In genomic region chr12:11547271-11547646, GRCh38 we compare ENCODE assay signal across 8 cellular contexts.
DNase-seq lines count a peak whose midpoint lies in the region; ATAC-seq and TF ChIP-seq lines count a peak whose summit lies in the region.
"Not testable (repeated sequence)": the region's sequence is repeated elsewhere in the genome, so short reads cannot be mapped to it uniquely, and the experiment has no call there.

No MANE protein-coding gene starts in this region.

- in situ Hi-C loops in GM18951 (cut with MboI; ENCODE audit: low sequenced_read_pairs, unreplicated experiment): not testable (repeated sequence)

- CTCF ChIA-PET in AG04450 (lab: Charles Lee): interaction anchor here (1.8 kb wide), 1 partner anchor 486 kb away, joined by 7 read pairs; no protein-coding TSS in a partner anchor

- not testable (repeated sequence) for H3K27ac ChIP-seq in AG04450 (ENCODE audit: low read depth, low read length)
- H3K27ac ChIP-seq in VCaP: peak overlapping the region; percentile 82

- H3K27me3 Mint-ChIP-seq in activated naive CD8-positive, alpha-beta T cell treated with anti-CD3 and anti-CD28 coated beads for 36 hours; naive thymus-derived CD8-positive, alpha-beta T cell: not testable (repeated sequence)

- not testable (repeated sequence) for H3K36me3 Mint-ChIP-seq in activated naive CD8-positive, alpha-beta T cell treated with anti-CD3 and anti-CD28 coated beads for 36 hours; naive thymus-derived CD8-positive, alpha-beta T cell

- peak overlapping the region; percentile 77 for H3K4me3 Mint-ChIP-seq in activated naive CD8-positive, alpha-beta T cell treated with anti-CD3 and anti-CD28 coated beads for 36 hours
- H3K4me3 Mint-ChIP-seq in naive thymus-derived CD8-positive, alpha-beta T cell: peak overlapping the region in 3 of 10 donors; percentile 68 to 81 (median 79)

- POLR2A ChIA-PET in AG04450 (lab: Yijun Ruan, JAX): not testable (repeated sequence)
- POLR2A ChIA-PET in naive thymus-derived CD8-positive, alpha-beta T cell (lab: Charles Lee): interaction anchor here (0.6 to 3.2 kb wide), 3 partner anchors 9 to 376 kb away, joined by 3 to 20 read pairs (median 16); partner anchors contain the start of gene SMIM10L1

- not testable (repeated sequence) for H3K9me3 ChIP-seq in AG04450 (ENCODE audit: control insufficient read depth, insufficient read depth, low read length)

- peaks cover 37% of the 10 kb centered on the region for H3K4me1 Mint-ChIP-seq in activated naive CD8-positive, alpha-beta T cell treated with anti-CD3 and anti-CD28 coated beads for 36 hours
- peaks cover 21 to 56% (median 48%) of the 10 kb centered on the region in 4 donors for H3K4me1 Mint-ChIP-seq in naive thymus-derived CD8-positive, alpha-beta T cell

- DNase-seq in AG04450 (ENCODE audit: low read depth, low spot score): not testable (repeated sequence)
- peak in 2 of 3 experiments; percentile 53 to 68 for DNase-seq in NCI-H1417 (lab: John Stamatoyannopoulos, UW)
- peak; percentile 42 for DNase-seq in activated naive CD8-positive, alpha-beta T cell treated with anti-CD3 and anti-CD28 coated beads for 36 hours
- DNase-seq in erythroblast (lab: John Stamatoyannopoulos, UW): peak; percentile 17 to 20
- DNase-seq in naive thymus-derived CD8-positive, alpha-beta T cell: peak in 2 of 10 donors; percentile 15 to 31
- DNase-seq in stimulated activated CD8-positive, alpha-beta memory T cell treated with anti-CD3 and anti-CD28 coated beads, Interleukin-4, amount 100 ng/mL, for 48 hours: peak; percentile 42

- peak overlapping the region; percentile 99 for H3K27ac Mint-ChIP-seq in activated naive CD8-positive, alpha-beta T cell treated with anti-CD3 and anti-CD28 coated beads for 36 hours
- peak overlapping the region in 7 of 10 donors; percentile 71 to 97 (median 91) for H3K27ac Mint-ChIP-seq in naive thymus-derived CD8-positive, alpha-beta T cell

- H3K27me3 ChIP-seq in AG04450 (ENCODE audit: control insufficient read depth, insufficient read depth, low read length): not testable (repeated sequence)

- not testable (repeated sequence) for ATAC-seq in naive thymus-derived CD8-positive, alpha-beta T cell

- peak overlapping the region; percentile 49 for H3K4me3 ChIP-seq in AG04450 (ENCODE audit: low read depth, low read length)

- not testable (repeated sequence) for H3K9me3 Mint-ChIP-seq in activated naive CD8-positive, alpha-beta T cell treated with anti-CD3 and anti-CD28 coated beads for 36 hours; naive thymus-derived CD8-positive, alpha-beta T cell

- not testable (repeated sequence) for TF ChIP-seq CTCF in AG04450 (IDR thresholded peaks at IDR 0.05; ENCODE audit: low read depth, low read length); VCaP (conservative IDR thresholded peaks at IDR 0.05)

- peak; percentile 27 for TF ChIP-seq POLR2A in GM18951 (IDR thresholded peaks at IDR 0.05; ENCODE audit: extremely low read depth, insufficient read depth, insufficient read length)
- not testable (repeated sequence) for TF ChIP-seq POLR2A in erythroblast (IDR thresholded peaks at IDR 0.05; ENCODE audit: low read length)
